ENCODE assay signal across 24 cellular contexts in genomic region chr17:80451104-80451775, GRCh38. TPM values are rescaled to one million over a fixed set of nuclear protein-coding genes. Genes with fewer than 3 reads are reported as not detected.
DNase-seq lines count a peak whose midpoint lies in the region; ATAC-seq and TF ChIP-seq lines count a peak whose summit lies in the region.
"Had no signal": no experiment of that assay in that cellular context is flagged by ENCODE, and none has a peak within 500 bp of the region (broad histone marks: within the 10 kb centered on the region; RNA-seq: fewer than 3 reads in every experiment).

No MANE protein-coding gene starts in this region.

- CTCF ChIA-PET in CD4-positive, alpha-beta T cell (lab: Charles Lee) = no interaction called here
- CTCF ChIA-PET in HEK293T (lab: Yijun Ruan, JAX) = no interaction called here

- no peak overlapping the region for H3K4me3 ChIP-seq in WERI-Rb-1 (ENCODE audit: low read depth, low read length)
- H3K4me3 ChIP-seq: A549, GM12878, SJCRH30 had no signal

- peaks cover 3% of the 10 kb centered on the region for H3K36me3 Mint-ChIP-seq in CD4-positive, alpha-beta T cell (ENCODE audit: low read depth)
- no peaks in the 10 kb centered on the region for H3K36me3 Mint-ChIP-seq in neural crest cell (ENCODE audit: low read depth)

- H3K4me3 Mint-ChIP-seq in CD4-positive, alpha-beta T cell = peak overlapping the region; percentile 56
- H3K4me3 Mint-ChIP-seq in neural crest cell = peak overlapping the region; percentile 54

- no peak for TF ChIP-seq CTCF in CD4-positive, alpha-beta T cell (IDR thresholded peaks at IDR 0.05)
- TF ChIP-seq CTCF in neural crest cell (conservative IDR thresholded peaks at IDR 0.05) (no peak), WERI-Rb-1 (IDR thresholded peaks at IDR 0.05; ENCODE audit: low read depth, low read length) (no peak)

- H3K36me3 ChIP-seq in WERI-Rb-1 = no peaks in the 10 kb centered on the region
- H3K36me3 ChIP-seq: SJCRH30 had no signal

- POLR2A ChIA-PET in CD4-positive, alpha-beta T cell (lab: Charles Lee) = no interaction called here
- POLR2A ChIA-PET in HEK293T (lab: Yijun Ruan, JAX) = no interaction called here

- no peaks in the 10 kb centered on the region for H3K9me3 Mint-ChIP-seq in CD4-positive, alpha-beta T cell
- H3K9me3 Mint-ChIP-seq in neural crest cell = no peaks in the 10 kb centered on the region

- no peak overlapping the region for H3K27ac ChIP-seq in CD4-positive, alpha-beta T cell (ENCODE audit: low read depth, low read length)
- peak overlapping the region; percentile 63 for H3K27ac ChIP-seq in cingulate gyrus (ENCODE audit: low read depth, low read length)
- H3K27ac ChIP-seq in temporal lobe (ENCODE audit: low read depth, low read length) = peak overlapping the region; percentile 83
- no peak overlapping the region for H3K27ac ChIP-seq in WERI-Rb-1
- H3K27ac ChIP-seq: A549, HL-60, KMS-11, SJCRH30 had no signal

- H3K4me1 Mint-ChIP-seq in CD4-positive, alpha-beta T cell (ENCODE audit: low read depth) = peaks cover 15% of the 10 kb centered on the region
- peaks cover 22% of the 10 kb centered on the region for H3K4me1 Mint-ChIP-seq in neural crest cell

- no peaks in the 10 kb centered on the region for H3K9me3 ChIP-seq in CD4-positive, alpha-beta T cell (ENCODE audit: control insufficient read depth, low read length)
- no peaks in the 10 kb centered on the region for H3K9me3 ChIP-seq in WERI-Rb-1 (ENCODE audit: severe bottlenecking)
- H3K9me3 ChIP-seq: A549, Caco-2, SJCRH30 had no signal

- no peak for DNase-seq in CD4-positive, alpha-beta T cell
- DNase-seq in neural crest cell (ENCODE audit: low read depth, low spot score) = no peak
- DNase-seq in WERI-Rb-1 = no peak
- no peak for DNase-seq in erythroblast (lab: John Stamatoyannopoulos, UW)
- DNase-seq in HEK293T (ENCODE audit: extremely low spot score) = no peak
- DNase-seq: Caco-2, DND-41, H7, NCI-H1092 treated with DMSO at 0.1 percent for 48 hours, NCI-H146, NCI-H2029 treated with DMSO at 0.1 percent for 48 hours, NCI-H2171, NCI-H345, NCI-H774, SJCRH30 had no signal

- H3K27me3 Mint-ChIP-seq in CD4-positive, alpha-beta T cell = no peaks in the 10 kb centered on the region
- H3K27me3 Mint-ChIP-seq in neural crest cell (ENCODE audit: low read depth) = peaks cover 2% of the 10 kb centered on the region
- H3K27me3 Mint-ChIP-seq: CD4-positive, alpha-beta memory T cell had no signal

- no peak overlapping the region for H3K27ac Mint-ChIP-seq in CD4-positive, alpha-beta T cell
- no peak overlapping the region for H3K27ac Mint-ChIP-seq in neural crest cell (ENCODE audit: unreplicated experiment)

- H3K27me3 ChIP-seq in CD4-positive, alpha-beta T cell (ENCODE audit: control insufficient read depth, insufficient read depth, low read length) = no peaks in the 10 kb centered on the region
- H3K27me3 ChIP-seq in WERI-Rb-1 (ENCODE audit: insufficient read depth, low read depth, severe bottlenecking) = no peaks in the 10 kb centered on the region

- intact Hi-C loops in CD4-positive, alpha-beta T cell (cut with DNase I, micrococcal nuclease) = loop anchor here in 1 of 2 experiments (5.0 to 10.0 kb wide), 3 partner anchors 211 to 1064 kb away; partner anchors contain the start of genes ACTG1 and EIF4A3

- TF ChIP-seq POLR2A in erythroblast (IDR thresholded peaks at IDR 0.05; ENCODE audit: low read length) = no peak

- no peak for ATAC-seq in CD4-positive, alpha-beta T cell (ENCODE audit: poor library complexity)
- ATAC-seq: A549, GM12878, Panc1 had no signal

TF ChIP-seq in HEK293T, 16 proteins besides CTCF, POLR2A, EP300 and RAD21:
- TF ChIP-seq HDGF (IDR thresholded peaks at IDR 0.05; ENCODE audit: borderline replicate concordance) = no peak
- no peak for TF ChIP-seq PKNOX1 (IDR thresholded peaks at IDR 0.05)
- TF ChIP-seq ZNF384 (IDR thresholded peaks at IDR 0.05) = no peak
- TF ChIP-seq SP1 (IDR thresholded peaks at IDR 0.05) = no peak
- TF ChIP-seq FOXA1 (IDR thresholded peaks at IDR 0.05) = no peak
- TF ChIP-seq FOXK2 (IDR thresholded peaks at IDR 0.05) = no peak
- TF ChIP-seq SUZ12 (IDR thresholded peaks at IDR 0.05) = no peak
- no peak for TF ChIP-seq L3MBTL2 (conservative IDR thresholded peaks at IDR 0.05)
- TF ChIP-seq NFRKB (IDR thresholded peaks at IDR 0.05) = no peak
- no peak for TF ChIP-seq ELF4 (IDR thresholded peaks at IDR 0.05)
- TF ChIP-seq CTBP1 (IDR thresholded peaks at IDR 0.05; ENCODE audit: borderline replicate concordance) = no peak
- no peak for TF ChIP-seq LEF1 (IDR thresholded peaks at IDR 0.05; ENCODE audit: borderline replicate concordance)
- no peak for TF ChIP-seq BHLHE40 (IDR thresholded peaks at IDR 0.05; ENCODE audit: borderline replicate concordance)
- no peak for TF ChIP-seq TARDBP (IDR thresholded peaks at IDR 0.05)
- no peak for TF ChIP-seq ARNT (IDR thresholded peaks at IDR 0.05)

RNA-seq across cellular contexts. Expression of gene NPTX1, which starts 25.2 kb away (rescaled TPM):
- total RNA-seq in CD4-positive, alpha-beta T cell = under 1 TPM; 0.25 to 0.58 TPM
- total RNA-seq in neural crest cell (1.6 and 1.9 TPM in 2 replicates), temporal lobe (6.6 TPM)
- total RNA-seq: CD4-positive, alpha-beta memory T cell; GM12878; HT-29; SJCRH30 had no signal

RNA-seq across cellular contexts. Expression of gene ENDOV, which starts 36.3 kb away (rescaled TPM):
- 10 to 100 TPM; 10.1 to 12.0 TPM for total RNA-seq in CD4-positive, alpha-beta T cell
- total RNA-seq in neural crest cell = 34.9 and 38.0 TPM in 2 replicates
- total RNA-seq in temporal lobe = 12.3 TPM

Comparison
In these comparisons a context has a peak if more than half of its experiments do, and no peak if none do; other contexts are left out.
1. H3K27ac ChIP-seq: peak in cingulate gyrus (single experiment) and temporal lobe (single experiment); none in CD4-positive, alpha-beta T cell (single experiment) and WERI-Rb-1 (single experiment).